9 cellular contexts compared by ENCODE assay signal in the genomic region with DNA sequence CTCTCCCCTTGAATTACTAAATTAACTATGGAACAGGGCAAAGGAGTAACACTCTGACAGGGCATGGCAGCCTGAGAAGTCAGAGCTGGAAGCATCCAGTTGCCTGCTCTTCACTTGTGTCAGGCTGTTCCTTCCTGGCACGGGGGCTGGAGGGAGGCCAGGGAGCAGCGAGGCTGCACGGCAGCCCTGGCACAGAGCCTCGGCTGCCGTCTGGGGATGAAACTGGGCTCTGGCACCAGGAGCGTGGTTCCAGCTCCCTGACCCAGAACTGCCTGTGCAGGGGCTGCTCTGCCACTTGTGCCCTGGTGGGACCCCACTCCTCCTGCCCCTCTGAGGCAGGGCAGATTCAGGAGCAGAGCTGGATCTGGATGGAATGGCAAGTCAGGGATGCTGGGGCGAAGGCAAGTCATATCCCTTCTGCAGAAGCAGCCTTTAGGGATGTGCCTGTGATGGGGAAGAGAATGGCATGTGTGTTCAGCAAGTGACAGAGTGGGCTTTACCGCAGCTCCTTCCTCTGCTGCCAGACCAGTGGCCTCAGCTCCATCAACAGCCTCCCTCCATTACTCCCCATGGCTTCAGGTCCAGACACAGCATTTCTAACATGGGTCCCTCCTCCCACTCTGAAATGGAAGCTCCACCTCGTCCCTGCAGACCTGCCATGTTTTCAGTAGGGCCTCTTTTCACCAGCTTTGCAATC. TPM values are rescaled to one million over a fixed set of nuclear protein-coding genes. Genes with fewer than 3 reads are reported as not detected.
DNase-seq lines count a peak whose midpoint lies in the region; ATAC-seq, FAIRE-seq and TF ChIP-seq lines count a peak whose summit lies in the region.
"Had no signal": no experiment of that assay in that cellular context is flagged by ENCODE, and none has a peak within 500 bp of the region (broad histone marks: within the 10 kb centered on the region; RNA-seq: fewer than 3 reads in every experiment).

No MANE protein-coding gene starts in this region.

- H3K9me3 ChIP-seq in kidney (ENCODE audit: control insufficient read depth in 1 of 2, low read length in 2 of 2) (no peaks in the 10 kb centered on the region), testis (no peaks in the 10 kb centered on the region), OCI-LY7 (ENCODE audit: low read length) (no peaks in the 10 kb centered on the region)

- H3K79me2 ChIP-seq in OCI-LY7 (ENCODE audit: insufficient read depth, low read depth, low read length): no peaks in the 10 kb centered on the region

- H3K4me1 ChIP-seq in kidney (ENCODE audit: control insufficient read depth in 1 of 2, insufficient read depth in 1 of 2, low read depth in 1 of 2, low read length in 2 of 2) (peaks cover 0 to 8% of the 10 kb centered on the region in 2 donors), testis (peaks cover 10% of the 10 kb centered on the region), OCI-LY7 (ENCODE audit: insufficient read depth, low read length, poor library complexity, severe bottlenecking) (no peaks in the 10 kb centered on the region)

- no peaks in the 10 kb centered on the region for H3K27me3 ChIP-seq in testis

- no peak overlapping the region for H3K4me3 ChIP-seq in kidney (ENCODE audit: low read length in 2 of 2)
- H3K4me3 ChIP-seq in testis: no peak overlapping the region
- no peak overlapping the region for H3K4me3 ChIP-seq in OCI-LY7 (ENCODE audit: low read depth, low read length, poor library complexity, severe bottlenecking)

- no peak for FAIRE-seq in kidney (lab: Jason Lieb, UNC)

- DNase-seq in M059J (ENCODE audit: low read depth) (peak; percentile 68), astrocyte of the hippocampus (ENCODE audit: low read depth, low spot score) (peak; percentile 78), kidney (peak; percentile 80), testis (peak; percentile 82), activated gamma-delta T cell treated with Interleukin-2 at 50 U/mL for 16 hours (no peak), OCI-LY7 (ENCODE audit: low spot score) (no peak)
- DNase-seq: KBM-7 had no signal

- no peak overlapping the region for H3K4me2 ChIP-seq in OCI-LY7 (ENCODE audit: low read length)

- H3K27ac ChIP-seq in kidney (ENCODE audit: low read depth in 2 of 2, low read length in 2 of 2) (no peak overlapping the region), testis (no peak overlapping the region), OCI-LY7 (ENCODE audit: low read depth, low read length, poor library complexity, severe bottlenecking) (no peak overlapping the region)

- H2AFZ ChIP-seq in OCI-LY7 (ENCODE audit: low read length): no peak overlapping the region

- H3K36me3 ChIP-seq in kidney (ENCODE audit: control insufficient read depth in 1 of 2, insufficient read depth in 2 of 2, low read length in 2 of 2) (no peaks in the 10 kb centered on the region), testis (ENCODE audit: low read depth, missing control alignments) (no peaks in the 10 kb centered on the region), OCI-LY7 (ENCODE audit: insufficient read depth, low read length) (no peaks in the 10 kb centered on the region)

- 41 to 58% methylated on average over 8 to 9 of the region's 9 CpGs for WGBS in testis, 2 donors

- ATAC-seq in GM21529 (IDR thresholded peaks at IDR 0.05; ENCODE audit: unreplicated experiment) (no peak), GM21619 (IDR thresholded peaks at IDR 0.05; ENCODE audit: unreplicated experiment) (no peak)

- no peak for TF ChIP-seq POLR2A in testis (IDR thresholded peaks at IDR 0.05)

- no peak overlapping the region for H3K9ac ChIP-seq in kidney (ENCODE audit: low read length in 2 of 2)

- POLR2A ChIA-PET in OCI-LY7 (lab: Charles Lee): interaction anchor here (0.7 kb wide), 2 partner anchors 14 to 290 kb away, joined by 3 read pairs; no protein-coding TSS in a partner anchor

- intact Hi-C loops in kidney (cut with DNase I): no loop called here
- intact Hi-C loops in testis (cut with DNase I; ENCODE audit: low total_unique reads): no loop called here
- intact Hi-C loops in OCI-LY7 (cut with micrococcal nuclease; ENCODE audit: unreplicated experiment): no loop called here

- H3K9me2 ChIP-seq in OCI-LY7 (ENCODE audit: insufficient read depth, low read length): no peaks in the 10 kb centered on the region

- no TSS peak for BruUV-seq in OCI-LY7 (replicated peaks; lab: Mats Ljungman, UMichigan)

- TF ChIP-seq CTCF in kidney (IDR thresholded peaks at IDR 0.05; ENCODE audit: borderline replicate concordance, extremely low read depth, insufficient read depth) (no peak), testis (IDR thresholded peaks at IDR 0.05) (no peak), OCI-LY7 (conservative IDR thresholded peaks at IDR 0.05; ENCODE audit: low read length) (no peak)

- CTCF ChIA-PET in OCI-LY7 (lab: Charles Lee; ENCODE audit: unreplicated experiment): no interaction called here

- H4K20me1 ChIP-seq in OCI-LY7 (ENCODE audit: insufficient read depth, low read length): no peaks in the 10 kb centered on the region

RNA-seq across cellular contexts. Expression of a gene that starts 42.1 kb away (rescaled TPM):
- total RNA-seq in M059J (2014; rRNA removed; shearing (Covaris generic)): 0.07 and 0.39 TPM in 2 replicates
- 4.5 TPM for total RNA-seq in kidney
- 3.7 TPM for polyA plus RNA-seq in kidney (ENCODE audit: insufficient read depth, low read depth, low replicate concordance)
- total RNA-seq in testis: 1 to 10 TPM; 2.0 to 7.2 TPM
- 5.8 TPM for polyA plus RNA-seq in testis (ENCODE audit: insufficient read depth, low read depth, low replicate concordance)
- 0.22 TPM in 1 of 2 replicates, not detected in the other for total RNA-seq in OCI-LY7 (2014; rRNA removed; shearing (Covaris generic))
- total RNA-seq in OCI-LY7 (2022): 0.21 and 0.50 TPM in 2 replicates

Comparison
In these comparisons a context has a peak if more than half of its experiments do, and no peak if none do; other contexts are left out.
1. DNase-seq: peak in M059J (single experiment), astrocyte of the hippocampus (single experiment), kidney (single experiment) and testis (single experiment); none in activated gamma-delta T cell treated with Interleukin-2 at 50 U/mL for 16 hours (single experiment) and OCI-LY7 (single experiment).